1 cellular context compared by ENCODE assay signal in genomic region chr20:17536944-17537444, GRCh38.
TF ChIP-seq lines count a peak whose summit lies in the region.

No MANE protein-coding gene starts in this region.

TF ChIP-seq in HepG2, 621 proteins besides CTCF, POLR2A, EP300 and RAD21 (continued from another document and continues in another):
- TF ChIP-seq, protein P1, sequence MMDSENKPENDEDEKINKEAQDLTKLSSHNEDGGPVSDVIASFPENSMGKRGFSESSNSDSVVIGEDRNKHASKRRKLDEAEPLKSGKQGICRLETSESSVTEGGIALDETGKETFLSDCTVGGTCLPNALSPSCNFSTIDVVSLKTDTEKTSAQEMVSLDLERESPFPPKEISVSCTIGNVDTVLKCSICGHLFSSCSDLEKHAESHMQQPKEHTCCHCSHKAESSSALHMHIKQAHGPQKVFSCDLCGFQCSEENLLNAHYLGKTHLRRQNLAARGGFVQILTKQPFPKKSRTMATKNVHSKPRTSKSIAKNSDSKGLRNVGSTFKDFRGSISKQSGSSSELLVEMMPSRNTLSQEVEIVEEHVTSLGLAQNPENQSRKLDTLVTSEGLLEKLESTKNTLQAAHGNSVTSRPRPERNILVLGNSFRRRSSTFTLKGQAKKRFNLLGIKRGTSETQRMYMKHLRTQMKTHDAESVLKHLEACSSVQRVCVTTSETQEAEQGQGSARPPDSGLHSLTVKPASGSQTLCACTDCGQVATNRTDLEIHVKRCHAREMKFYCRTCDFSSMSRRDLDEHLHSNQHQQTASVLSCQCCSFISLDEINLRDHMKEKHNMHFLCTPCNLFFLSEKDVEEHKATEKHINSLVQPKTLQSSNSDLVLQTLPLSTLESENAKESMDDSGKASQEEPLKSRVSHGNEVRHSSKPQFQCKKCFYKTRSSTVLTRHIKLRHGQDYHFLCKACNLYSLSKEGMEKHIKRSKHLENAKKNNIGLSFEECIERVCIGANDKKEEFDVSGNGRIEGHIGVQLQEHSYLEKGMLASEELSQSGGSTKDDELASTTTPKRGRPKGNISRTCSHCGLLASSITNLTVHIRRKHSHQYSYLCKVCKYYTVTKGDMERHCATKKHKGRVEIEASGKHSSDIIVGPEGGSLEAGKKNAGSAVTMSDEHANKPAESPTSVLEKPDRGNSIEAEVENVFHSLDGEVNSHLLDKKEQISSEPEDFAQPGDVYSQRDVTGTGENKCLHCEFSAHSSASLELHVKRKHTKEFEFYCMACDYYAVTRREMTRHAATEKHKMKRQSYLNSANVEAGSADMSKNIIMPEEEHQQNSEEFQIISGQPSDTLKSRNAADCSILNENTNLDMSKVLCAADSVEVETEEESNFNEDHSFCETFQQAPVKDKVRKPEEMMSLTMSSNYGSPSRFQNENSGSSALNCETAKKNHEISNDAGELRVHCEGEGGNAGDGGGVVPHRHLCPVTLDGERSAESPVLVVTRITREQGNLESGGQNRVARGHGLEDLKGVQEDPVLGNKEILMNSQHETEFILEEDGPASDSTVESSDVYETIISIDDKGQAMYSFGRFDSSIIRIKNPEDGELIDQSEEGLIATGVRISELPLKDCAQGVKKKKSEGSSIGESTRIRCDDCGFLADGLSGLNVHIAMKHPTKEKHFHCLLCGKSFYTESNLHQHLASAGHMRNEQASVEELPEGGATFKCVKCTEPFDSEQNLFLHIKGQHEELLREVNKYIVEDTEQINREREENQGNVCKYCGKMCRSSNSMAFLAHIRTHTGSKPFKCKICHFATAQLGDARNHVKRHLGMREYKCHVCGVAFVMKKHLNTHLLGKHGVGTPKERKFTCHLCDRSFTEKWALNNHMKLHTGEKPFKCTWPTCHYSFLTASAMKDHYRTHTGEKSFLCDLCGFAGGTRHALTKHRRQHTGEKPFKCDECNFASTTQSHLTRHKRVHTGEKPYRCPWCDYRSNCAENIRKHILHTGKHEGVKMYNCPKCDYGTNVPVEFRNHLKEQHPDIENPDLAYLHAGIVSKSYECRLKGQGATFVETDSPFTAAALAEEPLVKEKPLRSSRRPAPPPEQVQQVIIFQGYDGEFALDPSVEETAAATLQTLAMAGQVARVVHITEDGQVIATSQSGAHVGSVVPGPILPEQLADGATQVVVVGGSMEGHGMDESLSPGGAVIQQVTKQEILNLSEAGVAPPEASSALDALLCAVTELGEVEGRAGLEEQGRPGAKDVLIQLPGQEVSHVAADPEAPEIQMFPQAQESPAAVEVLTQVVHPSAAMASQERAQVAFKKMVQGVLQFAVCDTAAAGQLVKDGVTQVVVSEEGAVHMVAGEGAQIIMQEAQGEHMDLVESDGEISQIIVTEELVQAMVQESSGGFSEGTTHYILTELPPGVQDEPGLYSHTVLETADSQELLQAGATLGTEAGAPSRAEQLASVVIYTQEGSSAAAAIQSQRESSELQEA (CRISPR knock-in tag; IDR thresholded peaks at IDR 0.05; ENCODE audit: not compliant biosample characterization), result no peak
- TF ChIP-seq, protein P2, sequence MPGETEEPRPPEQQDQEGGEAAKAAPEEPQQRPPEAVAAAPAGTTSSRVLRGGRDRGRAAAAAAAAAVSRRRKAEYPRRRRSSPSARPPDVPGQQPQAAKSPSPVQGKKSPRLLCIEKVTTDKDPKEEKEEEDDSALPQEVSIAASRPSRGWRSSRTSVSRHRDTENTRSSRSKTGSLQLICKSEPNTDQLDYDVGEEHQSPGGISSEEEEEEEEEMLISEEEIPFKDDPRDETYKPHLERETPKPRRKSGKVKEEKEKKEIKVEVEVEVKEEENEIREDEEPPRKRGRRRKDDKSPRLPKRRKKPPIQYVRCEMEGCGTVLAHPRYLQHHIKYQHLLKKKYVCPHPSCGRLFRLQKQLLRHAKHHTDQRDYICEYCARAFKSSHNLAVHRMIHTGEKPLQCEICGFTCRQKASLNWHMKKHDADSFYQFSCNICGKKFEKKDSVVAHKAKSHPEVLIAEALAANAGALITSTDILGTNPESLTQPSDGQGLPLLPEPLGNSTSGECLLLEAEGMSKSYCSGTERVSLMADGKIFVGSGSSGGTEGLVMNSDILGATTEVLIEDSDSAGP (CRISPR knock-in tag; IDR thresholded peaks at IDR 0.05; ENCODE audit: borderline replicate concordance), result no peak; the same call in 1 of the 2 replicates
- peak; percentile 57 for TF ChIP-seq MAFF (IDR thresholded peaks at IDR 0.05; ENCODE audit: low read depth, low read length)
- peak; percentile 86; the same call in 1 of the 2 replicates for TF ChIP-seq ZSCAN9 (CRISPR knock-in tag; IDR thresholded peaks at IDR 0.05; ENCODE audit: borderline replicate concordance)
- no peak for TF ChIP-seq ZNF724P (CRISPR knock-in tag; IDR thresholded peaks at IDR 0.05; ENCODE audit: borderline replicate concordance)
- TF ChIP-seq SCMH1 (CRISPR knock-in tag; IDR thresholded peaks at IDR 0.05; ENCODE audit: borderline replicate concordance), result no peak
- no peak for TF ChIP-seq NKX3-1 (CRISPR knock-in tag; IDR thresholded peaks at IDR 0.05)
- peak; percentile 65; the same call in 1 of the 2 replicates for TF ChIP-seq ZNF350 (CRISPR knock-in tag; IDR thresholded peaks at IDR 0.05; ENCODE audit: borderline replicate concordance, low read depth)
- TF ChIP-seq NCOA5 (CRISPR knock-in tag; IDR thresholded peaks at IDR 0.05), result no peak
- peak; percentile 62 for TF ChIP-seq THAP11 (CRISPR knock-in tag; IDR thresholded peaks at IDR 0.05)
- TF ChIP-seq, protein P3, sequence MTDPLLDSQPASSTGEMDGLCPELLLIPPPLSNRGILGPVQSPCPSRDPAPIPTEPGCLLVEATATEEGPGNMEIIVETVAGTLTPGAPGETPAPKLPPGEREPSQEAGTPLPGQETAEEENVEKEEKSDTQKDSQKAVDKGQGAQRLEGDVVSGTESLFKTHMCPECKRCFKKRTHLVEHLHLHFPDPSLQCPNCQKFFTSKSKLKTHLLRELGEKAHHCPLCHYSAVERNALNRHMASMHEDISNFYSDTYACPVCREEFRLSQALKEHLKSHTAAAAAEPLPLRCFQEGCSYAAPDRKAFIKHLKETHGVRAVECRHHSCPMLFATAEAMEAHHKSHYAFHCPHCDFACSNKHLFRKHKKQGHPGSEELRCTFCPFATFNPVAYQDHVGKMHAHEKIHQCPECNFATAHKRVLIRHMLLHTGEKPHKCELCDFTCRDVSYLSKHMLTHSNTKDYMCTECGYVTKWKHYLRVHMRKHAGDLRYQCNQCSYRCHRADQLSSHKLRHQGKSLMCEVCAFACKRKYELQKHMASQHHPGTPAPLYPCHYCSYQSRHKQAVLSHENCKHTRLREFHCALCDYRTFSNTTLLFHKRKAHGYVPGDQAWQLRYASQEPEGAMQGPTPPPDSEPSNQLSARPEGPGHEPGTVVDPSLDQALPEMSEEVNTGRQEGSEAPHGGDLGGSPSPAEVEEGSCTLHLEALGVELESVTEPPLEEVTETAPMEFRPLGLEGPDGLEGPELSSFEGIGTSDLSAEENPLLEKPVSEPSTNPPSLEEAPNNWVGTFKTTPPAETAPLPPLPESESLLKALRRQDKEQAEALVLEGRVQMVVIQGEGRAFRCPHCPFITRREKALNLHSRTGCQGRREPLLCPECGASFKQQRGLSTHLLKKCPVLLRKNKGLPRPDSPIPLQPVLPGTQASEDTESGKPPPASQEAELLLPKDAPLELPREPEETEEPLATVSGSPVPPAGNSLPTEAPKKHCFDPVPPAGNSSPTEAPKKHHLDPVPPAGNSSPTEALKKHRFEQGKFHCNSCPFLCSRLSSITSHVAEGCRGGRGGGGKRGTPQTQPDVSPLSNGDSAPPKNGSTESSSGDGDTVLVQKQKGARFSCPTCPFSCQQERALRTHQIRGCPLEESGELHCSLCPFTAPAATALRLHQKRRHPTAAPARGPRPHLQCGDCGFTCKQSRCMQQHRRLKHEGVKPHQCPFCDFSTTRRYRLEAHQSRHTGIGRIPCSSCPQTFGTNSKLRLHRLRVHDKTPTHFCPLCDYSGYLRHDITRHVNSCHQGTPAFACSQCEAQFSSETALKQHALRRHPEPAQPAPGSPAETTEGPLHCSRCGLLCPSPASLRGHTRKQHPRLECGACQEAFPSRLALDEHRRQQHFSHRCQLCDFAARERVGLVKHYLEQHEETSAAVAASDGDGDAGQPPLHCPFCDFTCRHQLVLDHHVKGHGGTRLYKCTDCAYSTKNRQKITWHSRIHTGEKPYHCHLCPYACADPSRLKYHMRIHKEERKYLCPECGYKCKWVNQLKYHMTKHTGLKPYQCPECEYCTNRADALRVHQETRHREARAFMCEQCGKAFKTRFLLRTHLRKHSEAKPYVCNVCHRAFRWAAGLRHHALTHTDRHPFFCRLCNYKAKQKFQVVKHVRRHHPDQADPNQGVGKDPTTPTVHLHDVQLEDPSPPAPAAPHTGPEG (CRISPR knock-in tag; IDR thresholded peaks at IDR 0.05), result no peak
- no peak for TF ChIP-seq NONO (IDR thresholded peaks at IDR 0.05)
- no peak for TF ChIP-seq NONO (CRISPR knock-in tag; conservative IDR thresholded peaks at IDR 0.05)
- no peak for TF ChIP-seq ZNF530 (CRISPR knock-in tag; IDR thresholded peaks at IDR 0.05; ENCODE audit: low read depth)
- TF ChIP-seq, protein P4, sequence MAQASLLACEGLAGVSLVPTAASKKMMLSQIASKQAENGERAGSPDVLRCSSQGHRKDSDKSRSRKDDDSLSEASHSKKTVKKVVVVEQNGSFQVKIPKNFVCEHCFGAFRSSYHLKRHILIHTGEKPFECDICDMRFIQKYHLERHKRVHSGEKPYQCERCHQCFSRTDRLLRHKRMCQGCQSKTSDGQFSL (CRISPR knock-in tag; IDR thresholded peaks at IDR 0.05), result no peak
- 0 out of 2 replicates have a peak, but pooled peaks have one; percentile 71 for TF ChIP-seq ARID3A (IDR thresholded peaks at IDR 0.05; ENCODE audit: low read depth, low read length)
- TF ChIP-seq ZNF557 (CRISPR knock-in tag; IDR thresholded peaks at IDR 0.05), result no peak
- no peak for TF ChIP-seq ZNF629 (CRISPR knock-in tag; conservative IDR thresholded peaks at IDR 0.05)
- no peak for TF ChIP-seq PRDM10 (CRISPR knock-in tag; IDR thresholded peaks at IDR 0.05; ENCODE audit: low read depth)
- TF ChIP-seq ZNF510 (CRISPR knock-in tag; IDR thresholded peaks at IDR 0.05; ENCODE audit: low read depth), result no peak
- peak; percentile 90 for TF ChIP-seq IRF2 (CRISPR knock-in tag; IDR thresholded peaks at IDR 0.05)
- TF ChIP-seq ZNF432 (CRISPR knock-in tag; IDR thresholded peaks at IDR 0.05; ENCODE audit: borderline replicate concordance), result no peak
- peak; percentile 60; the same call in 1 of the 2 replicates for TF ChIP-seq NFE2 (CRISPR knock-in tag; IDR thresholded peaks at IDR 0.05)
- no peak for TF ChIP-seq ATF3 (CRISPR knock-in tag; IDR thresholded peaks at IDR 0.05)
- no peak for TF ChIP-seq ZSCAN12 (CRISPR knock-in tag; IDR thresholded peaks at IDR 0.05)
- no peak for TF ChIP-seq U2AF1 (optimal IDR thresholded peaks at IDR 0.05; ENCODE audit: low read depth, low read length)
- TF ChIP-seq ZNF550 (CRISPR knock-in tag; IDR thresholded peaks at IDR 0.05; ENCODE audit: borderline replicate concordance), result 0 out of 2 replicates have a peak, but pooled peaks have one; percentile 67
- no peak for TF ChIP-seq RORA (CRISPR knock-in tag; IDR thresholded peaks at IDR 0.05)
- no peak for TF ChIP-seq ZNF296 (CRISPR knock-in tag; conservative IDR thresholded peaks at IDR 0.05)
- TF ChIP-seq ZNF543 (CRISPR knock-in tag; IDR thresholded peaks at IDR 0.05), result no peak
- TF ChIP-seq RXRA (CRISPR knock-in tag; IDR thresholded peaks at IDR 0.05), result peak; percentile 47; the same call in 1 of the 2 replicates
